Comparison of ENCODE assay signal across 8 cellular contexts in genomic region chr17:81909966-81910839, GRCh38. TPM values are rescaled to one million over a fixed set of nuclear protein-coding genes. Genes with fewer than 3 reads are reported as not detected.
DNase-seq lines count a peak whose midpoint lies in the region; ATAC-seq, FAIRE-seq and TF ChIP-seq lines count a peak whose summit lies in the region.

No MANE protein-coding gene starts in this region.

- peaks cover 3% of the 10 kb centered on the region for H3K4me1 Mint-ChIP-seq in activated naive CD8-positive, alpha-beta T cell treated with anti-CD3 and anti-CD28 coated beads, Interleukin-2, amount 50 U/mL, for 24 hours

- POLR2A ChIA-PET in AG04450 (lab: Yijun Ruan, JAX) (interaction anchor here (1.4 kb wide), 1 partner anchor 18 kb away, joined by 4 read pairs; the partner anchor contains the start of gene MAFG), HEK293 (lab: Yijun Ruan, JAX) (interaction anchor here (0.9 to 1.8 kb wide), 8 partner anchors 9 to 112 kb away, joined by 3 to 6 read pairs (median 3); partner anchors contain the start of genes CENPX, LRRC45 and MCRIP1)

- H3K27ac ChIP-seq in AG04450 (ENCODE audit: low read depth, low read length) (no peak overlapping the region), HEK293 (ENCODE audit: extremely low read depth, low read depth, low read length) (peak overlapping the region; percentile 62; the same call in 1 of the 2 replicates), testis (no peak overlapping the region)

- peaks cover 13% of the 10 kb centered on the region for H3K36me3 Mint-ChIP-seq in activated naive CD8-positive, alpha-beta T cell treated with anti-CD3 and anti-CD28 coated beads, Interleukin-2, amount 50 U/mL, for 24 hours (ENCODE audit: low read depth)

- peaks cover 7% of the 10 kb centered on the region for H3K4me1 ChIP-seq in HEK293 (ENCODE audit: control insufficient read depth, insufficient read depth, low read length)
- peaks cover 11% of the 10 kb centered on the region for H3K4me1 ChIP-seq in testis

- H3K27me3 Mint-ChIP-seq in activated naive CD8-positive, alpha-beta T cell treated with anti-CD3 and anti-CD28 coated beads, Interleukin-2, amount 50 U/mL, for 24 hours, result no peaks in the 10 kb centered on the region

- H3K4me3 ChIP-seq in AG04450 (ENCODE audit: low read depth, low read length), result peak overlapping the region; percentile 74
- H3K4me3 ChIP-seq in HEK293 (ENCODE audit: low read depth, low read length), result peak overlapping the region; percentile 52
- H3K4me3 ChIP-seq in kidney epithelial cell (ENCODE audit: low read depth, low read length), result peak overlapping the region; percentile 51
- peak overlapping the region; percentile 68 to 76 for H3K4me3 ChIP-seq in testis

- intact Hi-C loops in testis (cut with DNase I; ENCODE audit: low total_unique reads), result no loop called here

- peaks cover 4% of the 10 kb centered on the region; the same call in 1 of the 2 replicates for H3K9me3 ChIP-seq in AG04450 (ENCODE audit: control insufficient read depth, insufficient read depth, low read length)
- no peaks in the 10 kb centered on the region for H3K9me3 ChIP-seq in HEK293 (ENCODE audit: control insufficient read depth, insufficient read depth, low read depth, low read length)
- H3K9me3 ChIP-seq in testis, result no peaks in the 10 kb centered on the region

- H3K36me3 ChIP-seq in HEK293 (ENCODE audit: control insufficient read depth in 2 of 2, insufficient read depth in 1 of 2, low read length in 2 of 2) (peaks cover 0 to 74% of the 10 kb centered on the region in 2 experiments; a peak in 1 of 3 replicates), kidney epithelial cell (ENCODE audit: control insufficient read depth, insufficient read depth, low read length) (peaks cover 4% of the 10 kb centered on the region), testis (ENCODE audit: low read depth, missing control alignments) (no peaks in the 10 kb centered on the region)

- WGBS in testis, 2 donors, result 38 to 42% methylated on average over 18 to 23 of the region's 23 CpGs

- no peak for TF ChIP-seq POLR2A in testis (IDR thresholded peaks at IDR 0.05)

- TF ChIP-seq CTCF in AG04450 (IDR thresholded peaks at IDR 0.05; ENCODE audit: low read depth, low read length), result no peak
- no peak for TF ChIP-seq CTCF in HEK293 (tag by site-specific recombination; IDR thresholded peaks at IDR 0.05)
- TF ChIP-seq CTCF in kidney epithelial cell (IDR thresholded peaks at IDR 0.05; ENCODE audit: insufficient read depth, low read length, poor library complexity, severe bottlenecking), result no peak
- TF ChIP-seq CTCF in testis (IDR thresholded peaks at IDR 0.05), result no peak
- TF ChIP-seq CTCF in D721Med (IDR thresholded peaks at IDR 0.05; ENCODE audit: insufficient read depth, missing control alignments), result no peak

- CTCF ChIA-PET in AG04450 (lab: Charles Lee) (interaction anchor here (1.2 kb wide), 1 partner anchor 13 kb away, joined by 4 read pairs; no protein-coding TSS in a partner anchor), HEK293 (lab: Yijun Ruan, JAX) (interaction anchor here (1.1 kb wide), 1 partner anchor 15 kb away, joined by 3 read pairs; no protein-coding TSS in a partner anchor)

- H3K27me3 ChIP-seq in AG04450 (ENCODE audit: control insufficient read depth, insufficient read depth, low read length), result no peaks in the 10 kb centered on the region
- H3K27me3 ChIP-seq in kidney epithelial cell (ENCODE audit: control insufficient read depth, insufficient read depth, low read length), result no peaks in the 10 kb centered on the region
- no peaks in the 10 kb centered on the region for H3K27me3 ChIP-seq in testis

- no peaks in the 10 kb centered on the region for H3K9me3 Mint-ChIP-seq in activated naive CD8-positive, alpha-beta T cell treated with anti-CD3 and anti-CD28 coated beads, Interleukin-2, amount 50 U/mL, for 24 hours

- peak overlapping the region; percentile 81 for H3K4me3 Mint-ChIP-seq in activated naive CD8-positive, alpha-beta T cell treated with anti-CD3 and anti-CD28 coated beads, Interleukin-2, amount 50 U/mL, for 24 hours

- no peak for ATAC-seq in activated naive CD8-positive, alpha-beta T cell treated with anti-CD3 and anti-CD28 coated beads, Interleukin-2, amount 50 U/mL, for 24 hours

- peak overlapping the region; percentile 64 for H3K27ac Mint-ChIP-seq in activated naive CD8-positive, alpha-beta T cell treated with anti-CD3 and anti-CD28 coated beads, Interleukin-2, amount 50 U/mL, for 24 hours

- no peak for DNase-seq in AG04450 (ENCODE audit: low read depth, low spot score)
- no peak for DNase-seq in activated naive CD8-positive, alpha-beta T cell treated with anti-CD3 and anti-CD28 coated beads, Interleukin-2, amount 50 U/mL, for 24 hours
- DNase-seq in kidney epithelial cell (ENCODE audit: low read depth), result no peak
- no peak for DNase-seq in testis
- DNase-seq in stimulated activated CD4-positive, alpha-beta T cell treated with anti-CD3 and anti-CD28 coated beads, Interleukin-2, amount 100 ng/mL, for 48 hours, result no peak
- DNase-seq in D721Med (ENCODE audit: insufficient read length, low spot score), result no peak
- DNase-seq in SHP77 treated with DMSO at 0.1 percent for 48 hours (lab: John Stamatoyannopoulos, UW), result no peak

- FAIRE-seq in D721Med (lab: Jason Lieb, UNC), result no peak

TF ChIP-seq in HEK293, 187 proteins besides CTCF, POLR2A, EP300 and RAD21 (continues in another document):
- TF ChIP-seq ZNF155 (tag by site-specific recombination; IDR thresholded peaks at IDR 0.05), result no peak
- TF ChIP-seq ATF2 (tag by site-specific recombination; IDR thresholded peaks at IDR 0.05; ENCODE audit: low read depth), result no peak
- TF ChIP-seq ZBTB44 (tag by site-specific recombination; IDR thresholded peaks at IDR 0.05), result peak; percentile 13; the same call in 1 of the 2 replicates
- peak; percentile 9; the same call in 1 of the 2 replicates for TF ChIP-seq ZNF692 (tag by site-specific recombination; IDR thresholded peaks at IDR 0.05)
- TF ChIP-seq SP7 (tag by site-specific recombination; IDR thresholded peaks at IDR 0.05), result no peak
- TF ChIP-seq KLF16 (tag by site-specific recombination; IDR thresholded peaks at IDR 0.05), result no peak
- peak; percentile 76 for TF ChIP-seq SCRT2 (tag by site-specific recombination; IDR thresholded peaks at IDR 0.05)
- TF ChIP-seq ZNF174 (tag by site-specific recombination; IDR thresholded peaks at IDR 0.05), result no peak

RNA-seq across cellular contexts. Expression of gene PCYT2, which starts 1.0 kb away (rescaled TPM):
- 25.2 and 31.8 TPM in 2 replicates for polyA plus RNA-seq in AG04450 (2011; rRNA removed)
- 25.9 and 33.5 TPM in 2 replicates for polyA minus RNA-seq in AG04450 (2011; rRNA and poly(A)+ RNA removed)
- total RNA-seq in kidney epithelial cell, result 30.4 and 41.1 TPM in 2 replicates
- 100 to 1,000 TPM; 171 to 438 TPM for total RNA-seq in testis
- 488 TPM for polyA plus RNA-seq in testis (ENCODE audit: insufficient read depth, low read depth, low replicate concordance)

RNA-seq across cellular contexts. Expression of gene SIRT7, which starts 7.8 kb away (rescaled TPM):
- polyA plus RNA-seq in AG04450 (2011; rRNA removed), result 4.3 and 6.0 TPM in 2 replicates
- polyA minus RNA-seq in AG04450 (2011; rRNA and poly(A)+ RNA removed), result 24.8 and 35.2 TPM in 2 replicates
- 26.4 and 31.3 TPM in 2 replicates for total RNA-seq in kidney epithelial cell
- 10 to 100 TPM; 48.4 to 59.3 TPM for total RNA-seq in testis
- 34.1 TPM for polyA plus RNA-seq in testis (ENCODE audit: insufficient read depth, low read depth, low replicate concordance)

RNA-seq across cellular contexts. Expression of gene NPB, which starts 8.2 kb away (rescaled TPM):
- polyA plus RNA-seq in AG04450 (2011; rRNA removed) (0.20 and 0.30 TPM in 2 replicates), testis (ENCODE audit: insufficient read depth, low read depth, low replicate concordance) (1.8 TPM)
- 0.09 and 0.48 TPM in 2 replicates for polyA minus RNA-seq in AG04450 (2011; rRNA and poly(A)+ RNA removed)
- total RNA-seq in kidney epithelial cell (1.2 and 1.9 TPM in 2 replicates), testis (10 to 100 TPM; 22.7 to 27.3 TPM)

RNA-seq across cellular contexts. Expression of gene MAFG, which starts 17.3 kb away (rescaled TPM):
- polyA plus RNA-seq in AG04450 (2011; rRNA removed) (17.6 and 17.7 TPM in 2 replicates), testis (ENCODE audit: insufficient read depth, low read depth, low replicate concordance) (21.8 TPM)
- 9.3 and 10.6 TPM in 2 replicates for polyA minus RNA-seq in AG04450 (2011; rRNA and poly(A)+ RNA removed)
- total RNA-seq in kidney epithelial cell (39.7 and 41.1 TPM in 2 replicates), testis (10 to 100 TPM; 31.7 to 36.9 TPM)

RNA-seq across cellular contexts. Expression of gene ANAPC11, which starts 18.7 kb away (rescaled TPM):
- polyA plus RNA-seq in AG04450 (2011; rRNA removed), result 213 and 233 TPM in 2 replicates
- polyA minus RNA-seq in AG04450 (2011; rRNA and poly(A)+ RNA removed), result 34.5 and 40.6 TPM in 2 replicates
- total RNA-seq in kidney epithelial cell, result 205 and 232 TPM in 2 replicates
- 100 to 1,000 TPM; 191 to 198 TPM for total RNA-seq in testis
- polyA plus RNA-seq in testis (ENCODE audit: insufficient read depth, low read depth, low replicate concordance), result 195 TPM
